In genomic region chr3:57755368-57756021, GRCh38 we compare ENCODE assay signal across 8 cellular contexts. TPM values are rescaled to one million over a fixed set of nuclear protein-coding genes. Genes with fewer than 3 reads are reported as not detected.
DNase-seq lines count a peak whose midpoint lies in the region; ATAC-seq and TF ChIP-seq lines count a peak whose summit lies in the region.

No MANE protein-coding gene starts in this region.

- TF ChIP-seq CTCF in AG09309 (IDR thresholded peaks at IDR 0.05; ENCODE audit: control insufficient read depth, insufficient read depth, low read depth, low read length, missing control alignments) = no peak
- TF ChIP-seq CTCF in GM13976 (IDR thresholded peaks at IDR 0.05; ENCODE audit: borderline replicate concordance, control extremely low read depth, extremely low read depth, insufficient read depth, missing control alignments) = no peak
- TF ChIP-seq CTCF in fibroblast of villous mesenchyme (IDR thresholded peaks at IDR 0.05; ENCODE audit: insufficient read depth, low read depth, low read length) = no peak

- in situ Hi-C loops in GM13976 (cut with MboI; ENCODE audit: low sequenced_read_pairs, unreplicated experiment) = no loop called here

- H3K4me3 ChIP-seq in AG09309 (ENCODE audit: control insufficient read depth, low read depth, low read length) = peak overlapping the region; percentile 97
- H3K4me3 ChIP-seq in fibroblast of villous mesenchyme (ENCODE audit: low read depth, low read length) = peak overlapping the region; percentile 82

- peak; percentile 53 for ATAC-seq in HG02852 (IDR thresholded peaks at IDR 0.05; ENCODE audit: unreplicated experiment)

- DNase-seq in AG09309 (ENCODE audit: low read depth) (no peak), GM13976 (ENCODE audit: low spot score) (peak; percentile 72), NCI-H2171 (lab: John Stamatoyannopoulos, UW) (peak; percentile 46), fibroblast of villous mesenchyme (ENCODE audit: low read depth) (no peak), nucleus accumbens (lab: John Stamatoyannopoulos, UW) (peak in 38 of 56 donors; percentile 26 to 89 (median 63)), GOT3 (lab: John Stamatoyannopoulos, UW) (no peak)
- DNase-seq in activated CD8-positive, alpha-beta memory T cell treated with anti-CD3 and anti-CD28 coated beads, Interleukin-2, amount 50 U/mL, for 4 hours = peak; percentile 37

RNA-seq across cellular contexts. Expression of gene SLMAP, which starts 0.6 kb away (rescaled TPM):
- total RNA-seq in fibroblast of villous mesenchyme = 77.3 and 82.1 TPM in 2 replicates

Comparison
In these comparisons a context has a peak if more than half of its experiments do, and no peak if none do; other contexts are left out.
1. DNase-seq: peak in GM13976 (single experiment), NCI-H2171 (single experiment), activated CD8-positive, alpha-beta memory T cell treated with anti-CD3 and anti-CD28 coated beads, Interleukin-2, amount 50 U/mL, for 4 hours (single experiment) and nucleus accumbens (38 of 56); none in AG09309 (single experiment), fibroblast of villous mesenchyme (single experiment) and GOT3 (single experiment).